In genomic region chr4:147122697-147123472, GRCh38 we compare ENCODE assay signal across 32 cellular contexts.
"Had no signal": no experiment of that assay in that cellular context is flagged by ENCODE, and none has a peak within 500 bp of the region (broad histone marks: within the 10 kb centered on the region; RNA-seq: fewer than 3 reads in every experiment).

No MANE protein-coding gene starts in this region.

- H3K36me3 Mint-ChIP-seq: activated naive CD8-positive, alpha-beta T cell; neural progenitor cell had no signal

- H3K27ac Mint-ChIP-seq: activated naive CD8-positive, alpha-beta T cell; naive thymus-derived CD8-positive, alpha-beta T cell; neural progenitor cell; T-helper 1 cell treated with Interleukin-12 subunit alpha and Interleukin-12 subunit beta and Interleukin-4 antibody, amounts not matched to agents 30 μg/mL and 1 μg/mL, for 36 hours had no signal

- FAIRE-seq: frontal cortex, islet of Langerhans, TTC549, urothelium cell line had no signal

- H3K4me1 ChIP-seq: adrenal gland, ascending aorta, left lung, neural progenitor cell, right lobe of liver had no signal

- H3K4me3 ChIP-seq: adrenal gland, ascending aorta, left lung, neural progenitor cell, right lobe of liver, testis had no signal

- DNase-seq: activated CD4-positive, alpha-beta T cell treated with anti-CD3 and anti-CD28 coated beads for 4 hours; activated CD4-positive, alpha-beta T cell treated with anti-CD3 and anti-CD28 coated beads, Interleukin-2, amount 50 U/mL, for 4 hours; activated effector memory CD4-positive, alpha-beta T cell treated with Interleukin-2 at 50 U/mL for 16 hours; activated naive CD4-positive, alpha-beta T cell treated with Interleukin-2 at 50 U/mL for 16 hours; activated T-cell treated with anti-CD3 and anti-CD28 coated beads for 4 hours; adrenal gland; brain microvascular endothelial cell; caudate nucleus; dermis blood vessel endothelial cell; effector memory CD4-positive, alpha-beta T cell; erythroblast; left lung; naive thymus-derived CD8-positive, alpha-beta T cell; occipital lobe; posterior cingulate gyrus; right lobe of liver; stimulated activated CD4-positive, alpha-beta T cell treated with anti-CD3 and anti-CD28 coated beads, Interleukin-12 subunit alpha, Interleukin-12 subunit beta, amount 100 ng/mL, for 4 hours; stimulated activated CD4-positive, alpha-beta T cell treated with anti-CD3 and anti-CD28 coated beads, Interleukin-4, amount 100 ng/mL, for 1 hour; stimulated activated naive CD8-positive, alpha-beta T cell treated with anti-CD3 and anti-CD28 coated beads, Interleukin-15, Interleukin-2, amounts not matched to agents 100 U/mL and 50 U/mL, for 24 hours; SW 1271; T-helper 9 cell; testis; trophoblast cell had no signal

- H3K9me3 Mint-ChIP-seq: neural progenitor cell; T-helper 1 cell treated with Interleukin-12 subunit alpha and Interleukin-12 subunit beta and Interleukin-4 antibody, amounts not matched to agents 30 μg/mL and 1 μg/mL, for 36 hours had no signal

- H3K4me3 Mint-ChIP-seq: activated naive CD8-positive, alpha-beta T cell; naive thymus-derived CD8-positive, alpha-beta T cell; neural progenitor cell; T-helper 1 cell treated with Interleukin-12 subunit alpha and Interleukin-12 subunit beta and Interleukin-4 antibody, amounts not matched to agents 30 μg/mL and 1 μg/mL, for 36 hours had no signal

- H3K4me1 Mint-ChIP-seq: naive thymus-derived CD8-positive, alpha-beta T cell; neural progenitor cell had no signal

- H3K27ac ChIP-seq: adrenal gland, ascending aorta, brain microvascular endothelial cell, neural progenitor cell, right lobe of liver, testis, VCaP had no signal

- H3K36me3 ChIP-seq: adrenal gland, ascending aorta, brain microvascular endothelial cell, left lung, neural progenitor cell, right lobe of liver had no signal

- ATAC-seq: left lung; naive thymus-derived CD8-positive, alpha-beta T cell; right lobe of liver; stimulated activated naive CD8-positive, alpha-beta T cell treated with anti-CD3 and anti-CD28 coated beads, Interleukin-15, Interleukin-2, amounts not matched to agents 100 U/mL and 50 U/mL, for 24 hours had no signal

- H3K27me3 ChIP-seq: ascending aorta, brain microvascular endothelial cell, left lung, neural progenitor cell, right lobe of liver, testis had no signal

- H3K9me3 ChIP-seq: adrenal gland, ascending aorta, right lobe of liver, testis had no signal
